9 cellular contexts compared by ENCODE assay signal in the genomic region with DNA sequence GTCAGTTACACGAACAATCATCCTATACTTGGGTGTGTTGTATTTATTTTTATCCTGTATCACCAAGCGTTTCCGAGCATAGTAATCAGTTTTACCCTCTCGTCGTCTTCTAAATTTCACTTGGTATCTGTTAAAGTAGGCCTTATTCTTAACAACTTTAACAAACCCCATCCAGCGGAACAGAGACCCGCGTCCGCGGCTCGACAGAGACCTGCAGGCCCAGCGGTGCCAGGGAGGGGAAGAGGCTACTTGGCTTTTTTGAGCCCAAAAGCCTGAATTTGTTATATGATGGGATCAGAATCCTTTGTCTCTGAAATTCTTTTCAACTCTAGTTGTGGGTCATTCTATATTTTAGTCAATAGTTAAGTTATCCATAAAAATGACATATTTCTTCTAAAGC.
"Had no signal": no experiment of that assay in that cellular context is flagged by ENCODE, and none has a peak within 500 bp of the region (broad histone marks: within the 10 kb centered on the region; RNA-seq: fewer than 3 reads in every experiment).

No MANE protein-coding gene starts in this region.

- H3K36me3 ChIP-seq: HAP-1 had no signal

- H3K4me3 Mint-ChIP-seq: GM23338, H9, HFFc6 had no signal

- H3K9me3 ChIP-seq: HAP-1 had no signal

- ATAC-seq: GM23338, HCT116 had no signal

- H3K4me1 ChIP-seq: HAP-1 had no signal

- H3K4me3 ChIP-seq: GM23248, GM23338, HAP-1 had no signal

- H3K27ac ChIP-seq: GM23248 had no signal

- H3K27ac Mint-ChIP-seq: GM23338, H9, HFFc6 had no signal

- DNase-seq: GM23248, GOT3, H7, H9, HCEC 1CT, HFFc6 had no signal
